8 cellular contexts compared by ENCODE assay signal in genomic region chr12:121795029-121795977, GRCh38. TPM values are rescaled to one million over a fixed set of nuclear protein-coding genes. Genes with fewer than 3 reads are reported as not detected.
DNase-seq lines count a peak whose midpoint lies in the region; ATAC-seq and TF ChIP-seq lines count a peak whose summit lies in the region.

No MANE protein-coding gene starts in this region.

- intact Hi-C loops in colonic mucosa (cut with DNase I): loop anchor here (2.0 kb wide), 1 partner anchor 17 kb away; no protein-coding TSS in a partner anchor

- POLR2A ChIA-PET in BJ (lab: Charles Lee): no interaction called here

- H3K4me3 ChIP-seq in BJ (ENCODE audit: low read depth, low read length) (no peak overlapping the region), colonic mucosa (no peak overlapping the region)

- DNase-seq in BJ (ENCODE audit: low read depth) (no peak), NCI-H2227 treated with DMSO at 0.1 percent for 48 hours (lab: John Stamatoyannopoulos, UW) (peak; percentile 66), colonic mucosa (peak; percentile 95), left lobe of liver (ENCODE audit: low spot score) (peak; percentile 91)
- peak; percentile 89 for DNase-seq in activated CD4-positive, alpha-beta T cell treated with anti-CD3 and anti-CD28 coated beads for 48 hours
- peak; percentile 70 for DNase-seq in stimulated activated CD4-positive, alpha-beta T cell treated with anti-CD3 and anti-CD28 coated beads, Interleukin-2, amount 100 ng/mL, for 4 hours (ENCODE audit: low read depth)

- H3K27ac ChIP-seq in colonic mucosa: peak overlapping the region; percentile 73

- peaks cover 38% of the 10 kb centered on the region for H3K4me1 ChIP-seq in colonic mucosa

- peak; percentile 24 for ATAC-seq in GM21576 (IDR thresholded peaks at IDR 0.05; ENCODE audit: unreplicated experiment)
- ATAC-seq in left lobe of liver: peak; percentile 56
- no peak for ATAC-seq in GM18870 (IDR thresholded peaks at IDR 0.05; ENCODE audit: unreplicated experiment)

- no peaks in the 10 kb centered on the region for H3K27me3 ChIP-seq in BJ (ENCODE audit: control insufficient read depth, insufficient read depth, low read length)
- no peaks in the 10 kb centered on the region for H3K27me3 ChIP-seq in colonic mucosa

- H3K9me3 ChIP-seq in colonic mucosa: no peaks in the 10 kb centered on the region

- peak overlapping the region; percentile 66 to 93 for H3K9ac ChIP-seq in colonic mucosa (ENCODE audit: low read depth in 2 of 2, low read length in 2 of 2)

- H3K36me3 ChIP-seq in BJ (ENCODE audit: control insufficient read depth, insufficient read depth, low read length) (peaks cover 6% of the 10 kb centered on the region), colonic mucosa (no peaks in the 10 kb centered on the region)

- TF ChIP-seq CTCF in BJ (IDR thresholded peaks at IDR 0.05; ENCODE audit: insufficient read depth, low read depth, low read length) (peak; percentile 94), colonic mucosa (IDR thresholded peaks at IDR 0.05) (peak; percentile 95)

- CTCF ChIA-PET in BJ (lab: Yijun Ruan, JAX): interaction anchor here (0.6 to 14.8 kb wide), 48 partner anchors 12 to 414 kb away, joined by 3 to 467 read pairs (median 6); partner anchors contain the start of genes BCL7A, HPD, PSMD9 and SETD1B

RNA-seq across cellular contexts. Expression of gene RHOF, which starts 1.8 kb away (rescaled TPM):
- polyA plus RNA-seq in BJ (2011; rRNA removed): 2.7 and 3.0 TPM in 2 replicates
- polyA minus RNA-seq in BJ (2011; rRNA and poly(A)+ RNA removed): 7.6 and 8.2 TPM in 2 replicates
- total RNA-seq in colonic mucosa: 10 to 100 TPM; 58.0 to 74.5 TPM
- total RNA-seq in left lobe of liver: 7.9 TPM

RNA-seq across cellular contexts. Expression of gene SETD1B, which starts 8.5 kb away (rescaled TPM):
- 0.85 and 0.89 TPM in 2 replicates for polyA plus RNA-seq in BJ (2011; rRNA removed)
- polyA minus RNA-seq in BJ (2011; rRNA and poly(A)+ RNA removed): 2.0 and 4.1 TPM in 2 replicates
- 10 to 100 TPM; 20.4 to 25.4 TPM for total RNA-seq in colonic mucosa
- total RNA-seq in left lobe of liver: 12.8 TPM
